ENCODE assay signal across 38 cellular contexts in the genomic region with DNA sequence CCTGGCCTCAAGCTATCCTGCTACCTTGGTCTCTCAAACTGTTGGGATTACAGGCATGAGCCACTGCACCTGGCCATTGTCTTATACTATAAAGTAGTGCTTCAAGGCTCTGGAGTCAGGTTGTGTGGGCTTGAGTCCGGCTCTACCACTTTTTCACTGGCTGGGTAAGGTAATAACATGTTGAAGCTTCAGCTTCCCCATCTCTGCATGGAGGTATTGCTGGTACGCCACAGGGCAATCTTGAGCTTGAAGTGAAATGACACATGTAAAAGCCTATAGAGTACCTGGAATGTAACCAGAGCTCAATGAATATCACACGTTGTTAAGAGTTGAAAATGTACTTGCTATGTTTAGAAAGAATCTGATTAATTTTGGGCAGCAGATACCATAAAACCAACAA.
"Had no signal": no experiment of that assay in that cellular context is flagged by ENCODE, and none has a peak within 500 bp of the region (broad histone marks: within the 10 kb centered on the region; RNA-seq: fewer than 3 reads in every experiment).

No MANE protein-coding gene starts in this region.

- H3K4me1 Mint-ChIP-seq: activated naive CD4-positive, alpha-beta T cell treated with anti-CD3 and anti-CD28 coated beads, Interleukin-2, amount 10 ng/mL, durations not matched to agents 7 days and 5 days; activated naive CD4-positive, alpha-beta T cell treated with anti-CD3 and anti-CD28 coated beads, Interleukin-2, amount 50 U/mL, for 24 hours; activated naive CD8-positive, alpha-beta T cell treated with anti-CD3 and anti-CD28 coated beads for 36 hours; activated naive CD8-positive, alpha-beta T cell treated with anti-CD3 and anti-CD28 coated beads, Interleukin-2, amount 10 ng/mL, durations not matched to agents 7 days and 5 days; activated naive CD8-positive, alpha-beta T cell treated with anti-CD3 and anti-CD28 coated beads, Interleukin-2, amount 50 U/mL, for 24 hours; activated T-helper 17 cell treated with anti-CD3 and anti-CD28 coated beads, Interleukin-2, amount 50 U/mL, for 72 hours; central memory CD8-positive, alpha-beta T cell had no signal

- DNase-seq: activated effector memory CD4-positive, alpha-beta T cell treated with anti-CD3 and anti-CD28 coated beads, Interleukin-2, amount 50 U/mL, for 16 hours; activated effector memory CD4-positive, alpha-beta T cell treated with Interleukin-2 at 50 U/mL for 16 hours; activated gamma-delta T cell; activated gamma-delta T cell treated with Interleukin-2 at 50 U/mL for 16 hours; activated naive CD4-positive, alpha-beta T cell; activated naive CD4-positive, alpha-beta T cell treated with anti-CD3 and anti-CD28 coated beads for 36 hours; activated naive CD4-positive, alpha-beta T cell treated with anti-CD3 and anti-CD28 coated beads, Interleukin-2, amount 10 ng/mL, durations not matched to agents 7 days and 5 days; activated naive CD4-positive, alpha-beta T cell treated with anti-CD3 and anti-CD28 coated beads, Interleukin-2, amount 50 U/mL, for 16 hours; activated naive CD4-positive, alpha-beta T cell treated with Interleukin-2 at 50 U/mL for 16 hours; activated naive CD8-positive, alpha-beta T cell treated with anti-CD3 and anti-CD28 coated beads for 36 hours; activated naive CD8-positive, alpha-beta T cell treated with anti-CD3 and anti-CD28 coated beads, Interleukin-2, amount 10 ng/mL, durations not matched to agents 7 days and 5 days; activated naive CD8-positive, alpha-beta T cell treated with anti-CD3 and anti-CD28 coated beads, Interleukin-2, amount 50 U/mL, for 24 hours; activated T-cell treated with anti-CD3 and anti-CD28 coated beads, Interleukin-2, amount 50 U/mL, for 1 hour; activated T-cell treated with anti-CD3 and anti-CD28 coated beads, Interleukin-2, amount 50 U/mL, for 24 hours; activated T-cell treated with anti-CD3 and anti-CD28 coated beads, Interleukin-2, amount 50 U/mL, for 4 hours; activated T-cell treated with anti-CD3 and anti-CD28 coated beads, Interleukin-2, amount 50 U/mL, for 48 hours; activated T-cell treated with anti-CD3 and anti-CD28 coated beads, Interleukin-2, amount 50 U/mL, for 72 hours; adrenal gland; amniotic stem cell; amygdala; anterior cingulate cortex; aorta; body of pancreas; brain microvascular endothelial cell; caudate nucleus; central memory CD4-positive, alpha-beta T cell; cerebellar nuclear complex had no signal

- H3K9me3 ChIP-seq: adrenal gland, ascending aorta, body of pancreas, breast epithelium had no signal

- H3K4me3 Mint-ChIP-seq: activated naive CD4-positive, alpha-beta T cell treated with anti-CD3 and anti-CD28 coated beads for 36 hours; activated naive CD4-positive, alpha-beta T cell treated with anti-CD3 and anti-CD28 coated beads, Interleukin-2, amount 10 ng/mL, durations not matched to agents 7 days and 5 days; activated naive CD4-positive, alpha-beta T cell treated with anti-CD3 and anti-CD28 coated beads, Interleukin-2, amount 50 U/mL, for 24 hours; activated naive CD8-positive, alpha-beta T cell; activated naive CD8-positive, alpha-beta T cell treated with anti-CD3 and anti-CD28 coated beads for 36 hours; activated naive CD8-positive, alpha-beta T cell treated with anti-CD3 and anti-CD28 coated beads, Interleukin-2, amount 10 ng/mL, durations not matched to agents 7 days and 5 days; activated naive CD8-positive, alpha-beta T cell treated with anti-CD3 and anti-CD28 coated beads, Interleukin-2, amount 50 U/mL, for 24 hours; activated T-cell treated with anti-CD3 and anti-CD28 coated beads, Interleukin-2, amount 50 U/mL, for 24 hours; activated T-cell treated with anti-CD3 and anti-CD28 coated beads, Interleukin-2, amount 50 U/mL, for 4 hours; activated T-cell treated with anti-CD3 and anti-CD28 coated beads, Interleukin-2, amount 50 U/mL, for 72 hours; activated T-helper 1 cell treated with anti-CD3 and anti-CD28 coated beads, Interleukin-12 subunit alpha, Interleukin-12 subunit beta, Interleukin-2, Interleukin-4 antibody, amounts not matched to agents 30 ng/mL and 10 ng/mL and 1 ng/mL, durations not matched to agents 14 hours and 24 hours and 36 hours; activated T-helper 17 cell treated with anti-CD3 and anti-CD28 coated beads, Interleukin-2, amount 50 U/mL, for 72 hours; brain; central memory CD8-positive, alpha-beta T cell had no signal

- H3K4me1 ChIP-seq: adrenal gland, ascending aorta, body of pancreas, breast epithelium had no signal

- ATAC-seq: activated naive CD4-positive, alpha-beta T cell treated with anti-CD3 and anti-CD28 coated beads, Interleukin-2, amount 50 U/mL, for 72 hours; activated naive CD8-positive, alpha-beta T cell treated with anti-CD3 and anti-CD28 coated beads, Interleukin-2, amount 50 U/mL, for 24 hours; activated T-cell treated with anti-CD3 and anti-CD28 coated beads, Interleukin-2, amount 50 U/mL, for 4 hours; activated T-cell treated with anti-CD3 and anti-CD28 coated beads, Interleukin-2, amount 50 U/mL, for 72 hours; activated T-helper 17 cell treated with anti-CD3 and anti-CD28 coated beads, Interleukin-2, amount 50 U/mL, for 72 hours; body of pancreas had no signal

- H3K27ac Mint-ChIP-seq: activated naive CD4-positive, alpha-beta T cell treated with anti-CD3 and anti-CD28 coated beads for 36 hours; activated naive CD4-positive, alpha-beta T cell treated with anti-CD3 and anti-CD28 coated beads, Interleukin-2, amount 10 ng/mL, durations not matched to agents 7 days and 5 days; activated naive CD4-positive, alpha-beta T cell treated with anti-CD3 and anti-CD28 coated beads, Interleukin-2, amount 50 U/mL, for 24 hours; activated naive CD4-positive, alpha-beta T cell treated with anti-CD3 and anti-CD28 coated beads, Interleukin-2, amount 50 U/mL, for 72 hours; activated naive CD8-positive, alpha-beta T cell; activated naive CD8-positive, alpha-beta T cell treated with anti-CD3 and anti-CD28 coated beads for 36 hours; activated naive CD8-positive, alpha-beta T cell treated with anti-CD3 and anti-CD28 coated beads, Interleukin-2, amount 10 ng/mL, durations not matched to agents 7 days and 5 days; activated naive CD8-positive, alpha-beta T cell treated with anti-CD3 and anti-CD28 coated beads, Interleukin-2, amount 50 U/mL, for 24 hours; activated T-cell treated with anti-CD3 and anti-CD28 coated beads, Interleukin-2, amount 50 U/mL, for 24 hours; activated T-cell treated with anti-CD3 and anti-CD28 coated beads, Interleukin-2, amount 50 U/mL, for 72 hours; activated T-helper 1 cell treated with anti-CD3 and anti-CD28 coated beads, Interleukin-12 subunit alpha, Interleukin-12 subunit beta, Interleukin-2, Interleukin-4 antibody, amounts not matched to agents 30 ng/mL and 10 ng/mL and 1 ng/mL, durations not matched to agents 14 hours and 24 hours and 36 hours; activated T-helper 17 cell treated with anti-CD3 and anti-CD28 coated beads, Interleukin-2, amount 50 U/mL, for 72 hours; activated T-helper 2 cell treated with anti-CD3 and anti-CD28 coated beads, Interferon-gamma antibody, Interleukin-2, Interleukin-4, amounts not matched to agents 10 μg/mL and 5 μg/mL and 100 μg/mL, durations not matched to agents 14 hours and 24 hours and 36 hours; brain had no signal

- H3K27me3 ChIP-seq: adrenal gland, ascending aorta, body of pancreas, brain microvascular endothelial cell, cardiac muscle cell had no signal

- H3K4me3 ChIP-seq: adrenal gland, ascending aorta, body of pancreas, breast epithelium, cardiac muscle cell had no signal

- H3K36me3 ChIP-seq: adrenal gland, ascending aorta, brain microvascular endothelial cell, breast epithelium, cardiac muscle cell had no signal

- H3K36me3 Mint-ChIP-seq: activated naive CD4-positive, alpha-beta T cell treated with anti-CD3 and anti-CD28 coated beads, Interleukin-2, amount 10 ng/mL, durations not matched to agents 7 days and 5 days; activated naive CD4-positive, alpha-beta T cell treated with anti-CD3 and anti-CD28 coated beads, Interleukin-2, amount 50 U/mL, for 24 hours; activated naive CD4-positive, alpha-beta T cell treated with anti-CD3 and anti-CD28 coated beads, Interleukin-2, amount 50 U/mL, for 72 hours; activated naive CD8-positive, alpha-beta T cell; activated naive CD8-positive, alpha-beta T cell treated with anti-CD3 and anti-CD28 coated beads for 36 hours; activated naive CD8-positive, alpha-beta T cell treated with anti-CD3 and anti-CD28 coated beads, Interleukin-2, amount 10 ng/mL, durations not matched to agents 7 days and 5 days; brain had no signal

- H3K9me3 Mint-ChIP-seq: activated naive CD4-positive, alpha-beta T cell treated with anti-CD3 and anti-CD28 coated beads for 36 hours; activated naive CD4-positive, alpha-beta T cell treated with anti-CD3 and anti-CD28 coated beads, Interleukin-2, amount 10 ng/mL, durations not matched to agents 7 days and 5 days; activated naive CD4-positive, alpha-beta T cell treated with anti-CD3 and anti-CD28 coated beads, Interleukin-2, amount 50 U/mL, for 24 hours; activated naive CD4-positive, alpha-beta T cell treated with anti-CD3 and anti-CD28 coated beads, Interleukin-2, amount 50 U/mL, for 72 hours; activated naive CD8-positive, alpha-beta T cell treated with anti-CD3 and anti-CD28 coated beads for 36 hours; activated naive CD8-positive, alpha-beta T cell treated with anti-CD3 and anti-CD28 coated beads, Interleukin-2, amount 10 ng/mL, durations not matched to agents 7 days and 5 days; activated naive CD8-positive, alpha-beta T cell treated with anti-CD3 and anti-CD28 coated beads, Interleukin-2, amount 50 U/mL, for 24 hours; activated T-cell treated with anti-CD3 and anti-CD28 coated beads, Interleukin-2, amount 50 U/mL, for 24 hours; activated T-cell treated with anti-CD3 and anti-CD28 coated beads, Interleukin-2, amount 50 U/mL, for 4 hours; activated T-helper 1 cell treated with anti-CD3 and anti-CD28 coated beads, Interleukin-12 subunit alpha, Interleukin-12 subunit beta, Interleukin-2, Interleukin-4 antibody, amounts not matched to agents 30 ng/mL and 10 ng/mL and 1 ng/mL, durations not matched to agents 14 hours and 24 hours and 36 hours; activated T-helper 2 cell treated with anti-CD3 and anti-CD28 coated beads, Interferon-gamma antibody, Interleukin-2, Interleukin-4, amounts not matched to agents 10 μg/mL and 5 μg/mL and 100 μg/mL, durations not matched to agents 14 hours and 24 hours and 36 hours; brain; central memory CD8-positive, alpha-beta T cell had no signal

- H3K27me3 Mint-ChIP-seq: activated naive CD4-positive, alpha-beta T cell treated with anti-CD3 and anti-CD28 coated beads, Interleukin-2, amount 10 ng/mL, durations not matched to agents 7 days and 5 days; activated T-cell treated with anti-CD3 and anti-CD28 coated beads, Interleukin-2, amount 50 U/mL, for 24 hours; brain; central memory CD8-positive, alpha-beta T cell had no signal

- H3K27ac ChIP-seq: adrenal gland, ascending aorta, body of pancreas, brain microvascular endothelial cell, breast epithelium, cardiac muscle cell had no signal
